ENCODE assay signal across 2 cellular contexts in genomic region chr16:50065241-50065623, GRCh38.
TF ChIP-seq lines count a peak whose summit lies in the region.

No MANE protein-coding gene starts in this region.

TF ChIP-seq in A549, 52 proteins besides CTCF, POLR2A, EP300 and RAD21:
- TF ChIP-seq FOSL2 (IDR thresholded peaks at IDR 0.05) = no peak
- TF ChIP-seq FOSL2 (CRISPR knock-in tag; IDR thresholded peaks at IDR 0.05) = no peak
- TF ChIP-seq, protein P1, sequence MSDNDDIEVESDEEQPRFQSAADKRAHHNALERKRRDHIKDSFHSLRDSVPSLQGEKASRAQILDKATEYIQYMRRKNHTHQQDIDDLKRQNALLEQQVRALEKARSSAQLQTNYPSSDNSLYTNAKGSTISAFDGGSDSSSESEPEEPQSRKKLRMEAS (IDR thresholded peaks at IDR 0.05) = no peak
- no peak for TF ChIP-seq MYC (IDR thresholded peaks at IDR 0.05; ENCODE audit: borderline replicate concordance, low read length)
- TF ChIP-seq ZC3H11A (IDR thresholded peaks at IDR 0.05) = no peak
- no peak for TF ChIP-seq FOXS1 (CRISPR knock-in tag; IDR thresholded peaks at IDR 0.05)
- TF ChIP-seq FOSB (CRISPR knock-in tag; IDR thresholded peaks at IDR 0.05) = no peak
TF ChIP-seq in A549: peak in this region for 0.

TF ChIP-seq in K562, 482 proteins besides CTCF, POLR2A, EP300 and RAD21:
- TF ChIP-seq RBM25 (IDR thresholded peaks at IDR 0.05; ENCODE audit: low read depth, low read length, severe bottlenecking) (peak; percentile 77), BCOR (IDR thresholded peaks at IDR 0.05) (peak; percentile 64; the same call in 1 of the 2 replicates), ETS2 (tag; IDR thresholded peaks at IDR 0.05; ENCODE audit: borderline replicate concordance, poor library complexity, severe bottlenecking) (no peak), ZNF398 (CRISPR knock-in tag; IDR thresholded peaks at IDR 0.05) (no peak)
